In the genomic region with DNA sequence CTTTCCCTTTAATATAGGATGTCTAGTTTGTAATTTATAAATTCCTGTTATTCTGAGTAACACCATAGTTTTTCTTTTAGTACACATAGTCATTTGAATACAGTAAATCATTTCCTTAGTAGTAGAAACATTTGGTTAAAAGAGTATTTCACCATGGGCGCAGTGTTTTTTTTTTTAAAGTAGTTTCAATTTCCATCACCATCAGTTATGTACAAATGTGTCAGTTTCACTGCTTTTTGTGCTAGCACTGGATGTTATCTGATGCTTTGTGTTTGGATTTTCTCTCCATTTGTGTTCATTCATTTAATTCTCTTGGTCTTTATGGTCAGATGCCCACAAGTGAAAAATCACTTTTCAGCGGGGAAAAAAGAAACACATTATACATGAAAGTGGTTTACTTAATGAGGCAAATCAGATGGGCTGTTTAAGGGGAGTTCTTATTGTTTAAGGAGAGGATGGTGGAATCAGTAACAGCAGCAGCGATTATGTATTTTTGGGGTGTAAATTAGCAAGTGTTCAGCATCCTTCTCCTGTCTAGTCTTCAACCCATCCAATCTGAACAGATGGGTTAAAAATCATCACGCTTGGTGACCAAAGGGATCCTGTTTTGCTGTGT, we compare ENCODE assay signal across 1 cellular context.
TF ChIP-seq lines count a peak whose summit lies in the region.

No MANE protein-coding gene starts in this region.

TF ChIP-seq in K562, 482 proteins besides CTCF, POLR2A, EP300 and RAD21:
- TF ChIP-seq BDP1 (IDR thresholded peaks at IDR 0.05; ENCODE audit: insufficient read depth, insufficient read length) (no peak), PKNOX1 (IDR thresholded peaks at IDR 0.05) (0 out of 2 replicates have a peak, but pooled peaks have one; percentile 5)
